Comparison of ENCODE assay signal across 1 cellular context in the genomic region with DNA sequence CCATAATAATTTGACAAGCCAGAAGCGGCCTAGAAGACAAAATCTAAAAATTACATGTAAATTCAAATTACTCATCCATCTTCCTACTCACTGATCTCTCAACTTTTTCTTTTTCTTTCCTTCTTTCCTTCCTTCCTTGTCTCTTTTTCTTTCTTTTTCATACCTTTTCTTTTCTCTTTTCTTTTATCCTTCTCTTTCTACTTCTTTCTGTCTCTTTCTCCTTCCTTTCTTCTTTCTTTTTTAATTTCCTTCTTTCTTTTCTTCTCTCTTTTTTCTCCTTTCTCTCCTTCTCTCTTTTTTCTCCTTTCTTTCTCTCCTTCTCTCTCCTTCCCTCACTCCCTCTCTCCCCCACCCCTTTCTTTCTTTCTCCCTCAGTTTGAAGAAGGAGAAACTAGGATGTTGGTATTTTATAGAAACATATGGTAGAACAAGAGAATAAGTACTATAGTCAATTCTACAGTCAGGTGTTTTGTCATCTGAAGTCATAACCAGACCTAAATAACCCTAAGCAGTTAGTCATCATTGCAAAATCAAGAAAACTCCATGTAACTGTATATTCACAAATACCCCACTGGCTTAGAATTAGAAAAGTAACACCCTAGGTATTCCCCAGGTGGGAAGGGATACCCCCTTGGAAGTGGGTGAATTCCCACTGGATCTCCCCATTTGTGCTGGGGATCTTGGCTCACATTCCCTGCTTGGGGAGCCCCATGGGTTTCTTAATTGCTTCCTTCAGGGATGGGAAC.
TF ChIP-seq lines count a peak whose summit lies in the region.

No MANE protein-coding gene starts in this region.

TF ChIP-seq in GM12878, 131 proteins besides CTCF, POLR2A, EP300 and RAD21 (continued from another document and continues in another):
- TF ChIP-seq ZBTB40 (IDR thresholded peaks at IDR 0.05; ENCODE audit: borderline replicate concordance) (peak; percentile 35; the same call in 1 of the 2 replicates), JUND (IDR thresholded peaks at IDR 0.05; ENCODE audit: low read depth, low read length) (no peak), CBFB (IDR thresholded peaks at IDR 0.05; ENCODE audit: low read depth) (no peak), BCL11A (IDR thresholded peaks at IDR 0.05; ENCODE audit: low read depth, low read length) (no peak; the same call in 1 of the 2 replicates), ZBTB4 (CRISPR knock-in tag; IDR thresholded peaks at IDR 0.05) (no peak), REST (IDR thresholded peaks at IDR 0.05; ENCODE audit: low read depth, low read length) (no peak), RAD51 (IDR thresholded peaks at IDR 0.05) (no peak), SPI1 (IDR thresholded peaks at IDR 0.05; ENCODE audit: borderline replicate concordance, insufficient read depth, low read depth, low read length) (no peak), ZNF622 (IDR thresholded peaks at IDR 0.05) (no peak), TBL1XR1 (IDR thresholded peaks at IDR 0.05; ENCODE audit: low read depth, low read length) (no peak), ZNF207 (IDR thresholded peaks at IDR 0.05; ENCODE audit: borderline replicate concordance) (no peak), SUZ12 (IDR thresholded peaks at IDR 0.05; ENCODE audit: unreplicated experiment) (no peak), ATF7 (IDR thresholded peaks at IDR 0.05; ENCODE audit: low read depth) (0 out of 2 replicates have a peak, but pooled peaks have one; percentile 9), ZNF217 (IDR thresholded peaks at IDR 0.05) (no peak), LARP7 (IDR thresholded peaks at IDR 0.05) (no peak), MEF2A (IDR thresholded peaks at IDR 0.05; ENCODE audit: insufficient read depth, low read depth, low read length) (no peak), NFIC (IDR thresholded peaks at IDR 0.05; ENCODE audit: low read depth, low read length) (no peak), NBN (IDR thresholded peaks at IDR 0.05) (peak; percentile 82; the same call in 1 of the 2 replicates), MTA2 (IDR thresholded peaks at IDR 0.05; ENCODE audit: low read depth) (no peak), GATAD2B (conservative IDR thresholded peaks at IDR 0.05; ENCODE audit: low read depth) (no peak), NRF1 (conservative IDR thresholded peaks at IDR 0.05; ENCODE audit: low read depth, low read length) (no peak), NFYA (IDR thresholded peaks at IDR 0.05; ENCODE audit: borderline replicate concordance, low read depth, low read length) (no peak), TAF1 (IDR thresholded peaks at IDR 0.05; ENCODE audit: borderline replicate concordance, low read depth, low read length) (no peak), KDM1A (IDR thresholded peaks at IDR 0.05; ENCODE audit: borderline replicate concordance) (no peak), ZNF274 (IDR thresholded peaks at IDR 0.05; ENCODE audit: insufficient read depth, insufficient read length) (no peak), BRCA1 (IDR thresholded peaks at IDR 0.05; ENCODE audit: low read depth, low read length) (no peak), JUNB (IDR thresholded peaks at IDR 0.05) (peak; percentile 67), POLR2AphosphoS5 (IDR thresholded peaks at IDR 0.05; ENCODE audit: low read length) (no peak), MEF2B (IDR thresholded peaks at IDR 0.05; ENCODE audit: partially characterized antibody, poor library complexity, severe bottlenecking) (peak; percentile 9), FOXK2 (IDR thresholded peaks at IDR 0.05) (no peak)
- TF ChIP-seq, protein P1, sequence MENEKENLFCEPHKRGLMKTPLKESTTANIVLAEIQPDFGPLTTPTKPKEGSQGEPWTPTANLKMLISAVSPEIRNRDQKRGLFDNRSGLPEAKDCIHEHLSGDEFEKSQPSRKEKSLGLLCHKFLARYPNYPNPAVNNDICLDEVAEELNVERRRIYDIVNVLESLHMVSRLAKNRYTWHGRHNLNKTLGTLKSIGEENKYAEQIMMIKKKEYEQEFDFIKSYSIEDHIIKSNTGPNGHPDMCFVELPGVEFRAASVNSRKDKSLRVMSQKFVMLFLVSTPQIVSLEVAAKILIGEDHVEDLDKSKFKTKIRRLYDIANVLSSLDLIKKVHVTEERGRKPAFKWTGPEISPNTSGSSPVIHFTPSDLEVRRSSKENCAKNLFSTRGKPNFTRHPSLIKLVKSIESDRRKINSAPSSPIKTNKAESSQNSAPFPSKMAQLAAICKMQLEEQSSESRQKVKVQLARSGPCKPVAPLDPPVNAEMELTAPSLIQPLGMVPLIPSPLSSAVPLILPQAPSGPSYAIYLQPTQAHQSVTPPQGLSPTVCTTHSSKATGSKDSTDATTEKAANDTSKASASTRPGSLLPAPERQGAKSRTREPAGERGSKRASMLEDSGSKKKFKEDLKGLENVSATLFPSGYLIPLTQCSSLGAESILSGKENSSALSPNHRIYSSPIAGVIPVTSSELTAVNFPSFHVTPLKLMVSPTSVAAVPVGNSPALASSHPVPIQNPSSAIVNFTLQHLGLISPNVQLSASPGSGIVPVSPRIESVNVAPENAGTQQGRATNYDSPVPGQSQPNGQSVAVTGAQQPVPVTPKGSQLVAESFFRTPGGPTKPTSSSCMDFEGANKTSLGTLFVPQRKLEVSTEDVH (IDR thresholded peaks at IDR 0.05; ENCODE audit: low read depth, partially characterized antibody) = no peak
- TF ChIP-seq, protein P2, sequence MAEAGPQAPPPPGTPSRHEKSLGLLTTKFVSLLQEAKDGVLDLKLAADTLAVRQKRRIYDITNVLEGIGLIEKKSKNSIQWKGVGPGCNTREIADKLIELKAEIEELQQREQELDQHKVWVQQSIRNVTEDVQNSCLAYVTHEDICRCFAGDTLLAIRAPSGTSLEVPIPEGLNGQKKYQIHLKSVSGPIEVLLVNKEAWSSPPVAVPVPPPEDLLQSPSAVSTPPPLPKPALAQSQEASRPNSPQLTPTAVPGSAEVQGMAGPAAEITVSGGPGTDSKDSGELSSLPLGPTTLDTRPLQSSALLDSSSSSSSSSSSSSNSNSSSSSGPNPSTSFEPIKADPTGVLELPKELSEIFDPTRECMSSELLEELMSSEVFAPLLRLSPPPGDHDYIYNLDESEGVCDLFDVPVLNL (IDR thresholded peaks at IDR 0.05; ENCODE audit: low read depth, low read length) = no peak
- TF ChIP-seq, protein P3, sequence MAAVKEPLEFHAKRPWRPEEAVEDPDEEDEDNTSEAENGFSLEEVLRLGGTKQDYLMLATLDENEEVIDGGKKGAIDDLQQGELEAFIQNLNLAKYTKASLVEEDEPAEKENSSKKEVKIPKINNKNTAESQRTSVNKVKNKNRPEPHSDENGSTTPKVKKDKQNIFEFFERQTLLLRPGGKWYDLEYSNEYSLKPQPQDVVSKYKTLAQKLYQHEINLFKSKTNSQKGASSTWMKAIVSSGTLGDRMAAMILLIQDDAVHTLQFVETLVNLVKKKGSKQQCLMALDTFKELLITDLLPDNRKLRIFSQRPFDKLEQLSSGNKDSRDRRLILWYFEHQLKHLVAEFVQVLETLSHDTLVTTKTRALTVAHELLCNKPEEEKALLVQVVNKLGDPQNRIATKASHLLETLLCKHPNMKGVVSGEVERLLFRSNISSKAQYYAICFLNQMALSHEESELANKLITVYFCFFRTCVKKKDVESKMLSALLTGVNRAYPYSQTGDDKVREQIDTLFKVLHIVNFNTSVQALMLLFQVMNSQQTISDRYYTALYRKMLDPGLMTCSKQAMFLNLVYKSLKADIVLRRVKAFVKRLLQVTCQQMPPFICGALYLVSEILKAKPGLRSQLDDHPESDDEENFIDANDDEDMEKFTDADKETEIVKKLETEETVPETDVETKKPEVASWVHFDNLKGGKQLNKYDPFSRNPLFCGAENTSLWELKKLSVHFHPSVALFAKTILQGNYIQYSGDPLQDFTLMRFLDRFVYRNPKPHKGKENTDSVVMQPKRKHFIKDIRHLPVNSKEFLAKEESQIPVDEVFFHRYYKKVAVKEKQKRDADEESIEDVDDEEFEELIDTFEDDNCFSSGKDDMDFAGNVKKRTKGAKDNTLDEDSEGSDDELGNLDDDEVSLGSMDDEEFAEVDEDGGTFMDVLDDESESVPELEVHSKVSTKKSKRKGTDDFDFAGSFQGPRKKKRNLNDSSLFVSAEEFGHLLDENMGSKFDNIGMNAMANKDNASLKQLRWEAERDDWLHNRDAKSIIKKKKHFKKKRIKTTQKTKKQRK (IDR thresholded peaks at IDR 0.05; ENCODE audit: low read depth, low read length) = no peak
- TF ChIP-seq, protein P4, sequence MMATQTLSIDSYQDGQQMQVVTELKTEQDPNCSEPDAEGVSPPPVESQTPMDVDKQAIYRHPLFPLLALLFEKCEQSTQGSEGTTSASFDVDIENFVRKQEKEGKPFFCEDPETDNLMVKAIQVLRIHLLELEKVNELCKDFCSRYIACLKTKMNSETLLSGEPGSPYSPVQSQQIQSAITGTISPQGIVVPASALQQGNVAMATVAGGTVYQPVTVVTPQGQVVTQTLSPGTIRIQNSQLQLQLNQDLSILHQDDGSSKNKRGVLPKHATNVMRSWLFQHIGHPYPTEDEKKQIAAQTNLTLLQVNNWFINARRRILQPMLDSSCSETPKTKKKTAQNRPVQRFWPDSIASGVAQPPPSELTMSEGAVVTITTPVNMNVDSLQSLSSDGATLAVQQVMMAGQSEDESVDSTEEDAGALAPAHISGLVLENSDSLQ (IDR thresholded peaks at IDR 0.05) = no peak
- TF ChIP-seq, protein P5, sequence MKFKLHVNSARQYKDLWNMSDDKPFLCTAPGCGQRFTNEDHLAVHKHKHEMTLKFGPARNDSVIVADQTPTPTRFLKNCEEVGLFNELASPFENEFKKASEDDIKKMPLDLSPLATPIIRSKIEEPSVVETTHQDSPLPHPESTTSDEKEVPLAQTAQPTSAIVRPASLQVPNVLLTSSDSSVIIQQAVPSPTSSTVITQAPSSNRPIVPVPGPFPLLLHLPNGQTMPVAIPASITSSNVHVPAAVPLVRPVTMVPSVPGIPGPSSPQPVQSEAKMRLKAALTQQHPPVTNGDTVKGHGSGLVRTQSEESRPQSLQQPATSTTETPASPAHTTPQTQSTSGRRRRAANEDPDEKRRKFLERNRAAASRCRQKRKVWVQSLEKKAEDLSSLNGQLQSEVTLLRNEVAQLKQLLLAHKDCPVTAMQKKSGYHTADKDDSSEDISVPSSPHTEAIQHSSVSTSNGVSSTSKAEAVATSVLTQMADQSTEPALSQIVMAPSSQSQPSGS (IDR thresholded peaks at IDR 0.05; ENCODE audit: low read length) = no peak; the same call in 1 of the 2 replicates
